8 cellular contexts compared by ENCODE assay signal in the genomic region with DNA sequence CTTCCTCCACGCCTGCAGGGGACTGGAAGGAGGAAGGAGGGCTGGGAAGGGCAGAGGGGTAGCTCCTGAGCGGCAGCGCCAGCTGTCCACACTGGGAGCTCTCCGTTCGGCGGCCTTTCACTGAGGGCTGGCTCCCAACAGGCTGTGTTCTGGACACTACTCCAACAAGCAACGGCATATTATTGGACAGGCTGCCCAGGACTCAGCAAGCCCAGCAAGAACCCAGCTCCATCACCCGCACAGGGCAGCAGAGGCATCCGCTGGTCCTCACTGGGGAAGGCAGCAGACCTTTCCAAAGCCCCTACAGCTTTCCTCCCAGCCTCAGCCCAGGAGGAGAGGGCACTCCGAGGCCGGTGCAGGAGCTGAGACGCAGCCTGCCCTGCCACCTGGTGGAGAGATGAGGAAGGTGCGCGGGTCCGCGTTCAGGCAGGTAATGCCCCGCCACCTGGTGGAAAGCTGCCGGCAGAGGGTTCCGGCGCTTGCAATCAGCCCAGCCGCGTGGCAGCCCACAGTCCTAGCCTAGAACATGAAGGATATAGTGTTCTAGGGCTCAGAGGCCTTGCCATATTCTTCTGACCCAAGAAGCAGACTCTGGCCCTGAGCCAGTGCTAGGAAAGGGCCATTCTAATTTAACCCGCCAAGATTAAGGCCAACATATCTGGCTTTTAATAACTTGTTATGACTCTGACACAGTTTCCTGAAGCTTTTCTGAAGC.
DNase-seq lines count a peak whose midpoint lies in the region; ATAC-seq and TF ChIP-seq lines count a peak whose summit lies in the region.

No MANE protein-coding gene starts in this region.

- ATAC-seq in HG02610 (IDR thresholded peaks at IDR 0.05; ENCODE audit: unreplicated experiment) (peak; percentile 83), Right ventricle myocardium superior (ENCODE audit: poor library complexity) (peak; percentile 98), psoas muscle (peak; percentile 91 to 97 (median 94))
- ATAC-seq in activated naive CD8-positive, alpha-beta T cell treated with anti-CD3 and anti-CD28 coated beads, Interleukin-2, amount 10 ng/mL, durations not matched to agents 7 days and 5 days (ENCODE audit: low read depth): peak; percentile 97

- WGBS in psoas muscle, 3 donors: 9 to 13% (median 9%) methylated on average over 23 of the region's 23 CpGs

- no peak overlapping the region for H3K27ac Mint-ChIP-seq in activated naive CD8-positive, alpha-beta T cell treated with anti-CD3 and anti-CD28 coated beads, Interleukin-2, amount 10 ng/mL, durations not matched to agents 7 days and 5 days

- H3K4me3 ChIP-seq in GM12875 (ENCODE audit: low read depth, low read length) (no peak overlapping the region), psoas muscle (peak overlapping the region; percentile 24), uterus (no peak overlapping the region)

- POLR2A ChIA-PET in activated naive CD8-positive, alpha-beta T cell treated with anti-CD3 and anti-CD28 coated beads, Interleukin-2, amount 10 ng/mL, durations not matched to agents 7 days and 5 days (lab: Charles Lee): interaction anchor here (1.0 kb wide), 1 partner anchor 182 kb away, joined by 4 read pairs; no protein-coding TSS in a partner anchor

- H3K27ac ChIP-seq in psoas muscle (peak overlapping the region; percentile 90), uterus (no peak overlapping the region)

- no peaks in the 10 kb centered on the region for H3K4me1 Mint-ChIP-seq in activated naive CD8-positive, alpha-beta T cell treated with anti-CD3 and anti-CD28 coated beads, Interleukin-2, amount 10 ng/mL, durations not matched to agents 7 days and 5 days

- H3K27me3 ChIP-seq in psoas muscle (ENCODE audit: insufficient read depth in 3 of 3, low read length in 2 of 3) (no peaks in the 10 kb centered on the region), uterus (no peaks in the 10 kb centered on the region)

- no peaks in the 10 kb centered on the region for H3K9me3 Mint-ChIP-seq in activated naive CD8-positive, alpha-beta T cell treated with anti-CD3 and anti-CD28 coated beads, Interleukin-2, amount 10 ng/mL, durations not matched to agents 7 days and 5 days

- peaks cover 42% of the 10 kb centered on the region for H3K4me1 ChIP-seq in psoas muscle
- no peaks in the 10 kb centered on the region for H3K4me1 ChIP-seq in uterus

- H3K27me3 Mint-ChIP-seq in activated naive CD8-positive, alpha-beta T cell treated with anti-CD3 and anti-CD28 coated beads, Interleukin-2, amount 10 ng/mL, durations not matched to agents 7 days and 5 days: peaks cover 20% of the 10 kb centered on the region

- H3K9me3 ChIP-seq in psoas muscle (no peaks in the 10 kb centered on the region), uterus (no peaks in the 10 kb centered on the region)

- no peak overlapping the region for H3K4me3 Mint-ChIP-seq in activated naive CD8-positive, alpha-beta T cell treated with anti-CD3 and anti-CD28 coated beads, Interleukin-2, amount 10 ng/mL, durations not matched to agents 7 days and 5 days

- TF ChIP-seq POLR2A in uterus (IDR thresholded peaks at IDR 0.05): no peak

- peak; percentile 100 for TF ChIP-seq CTCF in GM12875 (IDR thresholded peaks at IDR 0.05; ENCODE audit: borderline replicate concordance, insufficient read depth, low read depth, low read length)
- peak; percentile 100 for TF ChIP-seq CTCF in psoas muscle (IDR thresholded peaks at IDR 0.05)
- peak; percentile 90 to 100 (median 98) for TF ChIP-seq CTCF in uterus (IDR thresholded peaks at IDR 0.05)

- no peaks in the 10 kb centered on the region for H3K36me3 ChIP-seq in psoas muscle (ENCODE audit: insufficient read depth in 1 of 2, low read depth in 1 of 2)
- H3K36me3 ChIP-seq in uterus: no peaks in the 10 kb centered on the region

- peak; percentile 68 for DNase-seq in NCI-H1092 treated with DMSO at 0.1 percent for 48 hours (lab: John Stamatoyannopoulos, UW)
- DNase-seq in SKM-1 treated with dmso at 0.1 percent for 144 hours (lab: John Stamatoyannopoulos, UW; ENCODE audit: unreplicated experiment): peak; percentile 72
- peak; percentile 93 for DNase-seq in activated naive CD8-positive, alpha-beta T cell treated with anti-CD3 and anti-CD28 coated beads, Interleukin-2, amount 10 ng/mL, durations not matched to agents 7 days and 5 days
- peak; percentile 91 for DNase-seq in Right ventricle myocardium superior
- DNase-seq in psoas muscle: peak; percentile 87 to 94
- peak; percentile 67 to 84 for DNase-seq in uterus

- intact Hi-C loops in Right ventricle myocardium superior (cut with DNase I): loop anchor here (2.0 to 5.0 kb wide), 2 partner anchors 106 to 182 kb away; no protein-coding TSS in a partner anchor
- intact Hi-C loops in psoas muscle (cut with DNase I): loop anchor here (1.0 to 10.0 kb wide), 7 partner anchors 61 to 334 kb away; no protein-coding TSS in a partner anchor
- intact Hi-C loops in uterus (cut with DNase I; ENCODE audit: low total_unique reads): loop anchor here (10.0 kb wide), 1 partner anchor 174 kb away; the partner anchor contains the start of gene PSD2

- no peaks in the 10 kb centered on the region for H3K36me3 Mint-ChIP-seq in activated naive CD8-positive, alpha-beta T cell treated with anti-CD3 and anti-CD28 coated beads, Interleukin-2, amount 10 ng/mL, durations not matched to agents 7 days and 5 days
